ENCODE assay signal across 18 cellular contexts in genomic region chr10:6037422-6037821, GRCh38. TPM values are rescaled to one million over a fixed set of nuclear protein-coding genes. Genes with fewer than 3 reads are reported as not detected.
DNase-seq lines count a peak whose midpoint lies in the region; ATAC-seq, FAIRE-seq and TF ChIP-seq lines count a peak whose summit lies in the region.
"Had no signal": no experiment of that assay in that cellular context is flagged by ENCODE, and none has a peak within 500 bp of the region (broad histone marks: within the 10 kb centered on the region; RNA-seq: fewer than 3 reads in every experiment).

No MANE protein-coding gene starts in this region.

- no peaks in the 10 kb centered on the region for H3K9me3 ChIP-seq in KOPT-K1 (ENCODE audit: insufficient read depth, low read length, poor library complexity, severe bottlenecking)
- H3K9me3 ChIP-seq: left lung, prostate gland had no signal

- no peak for TF ChIP-seq CTCF in D721Med (IDR thresholded peaks at IDR 0.05; ENCODE audit: insufficient read depth, missing control alignments)

- ATAC-seq in activated T-cell treated with anti-CD3 and anti-CD28 coated beads, Interleukin-2, amount 50 U/mL, for 4 hours: peak in 1 of 2 donors; percentile 9
- ATAC-seq in sciatic nerve: no peak
- no peak for ATAC-seq in GM19455 (IDR thresholded peaks at IDR 0.05; ENCODE audit: unreplicated experiment)
- ATAC-seq: left lung, SK-N-SH treated with all-trans-retinoic acid at 6 μM for 48 hours had no signal

- H3K27me3 Mint-ChIP-seq in activated T-cell treated with anti-CD3 and anti-CD28 coated beads, Interleukin-2, amount 50 U/mL, for 4 hours (ENCODE audit: low read depth): no peaks in the 10 kb centered on the region
- no peaks in the 10 kb centered on the region for H3K27me3 Mint-ChIP-seq in activated naive CD8-positive, alpha-beta T cell treated with anti-CD3 and anti-CD28 coated beads for 36 hours

- no peaks in the 10 kb centered on the region for H3K9me3 Mint-ChIP-seq in activated T-cell treated with anti-CD3 and anti-CD28 coated beads, Interleukin-2, amount 50 U/mL, for 4 hours
- peaks cover 5% of the 10 kb centered on the region for H3K9me3 Mint-ChIP-seq in activated naive CD8-positive, alpha-beta T cell treated with anti-CD3 and anti-CD28 coated beads for 36 hours

- H3K36me3 ChIP-seq in KOPT-K1 (ENCODE audit: insufficient read depth, low read length): no peaks in the 10 kb centered on the region
- H3K36me3 ChIP-seq: left lung, prostate gland had no signal

- DNase-seq in activated T-cell treated with anti-CD3 and anti-CD28 coated beads, Interleukin-2, amount 50 U/mL, for 4 hours: no peak
- DNase-seq in activated T-cell treated with anti-CD3 and anti-CD28 coated beads for 4 hours (no peak), sciatic nerve (ENCODE audit: low spot score) (peak; percentile 25), NCI-H2081 treated with DMSO at 0.1 percent for 48 hours (lab: John Stamatoyannopoulos, UW) (no peak), D721Med (ENCODE audit: insufficient read length, low spot score) (no peak)
- DNase-seq in activated naive CD8-positive, alpha-beta T cell treated with anti-CD3 and anti-CD28 coated beads for 36 hours: no peak
- DNase-seq: activated gamma-delta T cell treated with Interleukin-2 at 50 U/mL for 16 hours, DMS153, foreskin fibroblast, GM23248, left lung, NCI-H446 treated with DMSO at 0.1 percent for 48 hours had no signal

- H3K4me3 Mint-ChIP-seq in activated T-cell treated with anti-CD3 and anti-CD28 coated beads, Interleukin-2, amount 50 U/mL, for 4 hours: peak overlapping the region; percentile 50
- H3K4me3 Mint-ChIP-seq in activated naive CD8-positive, alpha-beta T cell treated with anti-CD3 and anti-CD28 coated beads for 36 hours: peak overlapping the region; percentile 1

- H3K4me1 Mint-ChIP-seq in activated T-cell treated with anti-CD3 and anti-CD28 coated beads, Interleukin-2, amount 50 U/mL, for 4 hours (ENCODE audit: low read depth): peaks cover 74% of the 10 kb centered on the region
- H3K4me1 Mint-ChIP-seq in activated naive CD8-positive, alpha-beta T cell treated with anti-CD3 and anti-CD28 coated beads for 36 hours: peaks cover 75% of the 10 kb centered on the region

- FAIRE-seq in D721Med (lab: Jason Lieb, UNC): no peak
- FAIRE-seq: bronchial epithelial cell had no signal

- H3K36me3 Mint-ChIP-seq in activated T-cell treated with anti-CD3 and anti-CD28 coated beads, Interleukin-2, amount 50 U/mL, for 4 hours (ENCODE audit: insufficient read depth): peaks cover 55% of the 10 kb centered on the region
- peaks cover 94% of the 10 kb centered on the region for H3K36me3 Mint-ChIP-seq in activated naive CD8-positive, alpha-beta T cell treated with anti-CD3 and anti-CD28 coated beads for 36 hours

- H3K27ac Mint-ChIP-seq in activated naive CD8-positive, alpha-beta T cell treated with anti-CD3 and anti-CD28 coated beads for 36 hours: peak overlapping the region; percentile 76

- intact Hi-C loops in sciatic nerve (cut with DNase I): no loop called here

- H3K27ac ChIP-seq in KOPT-K1 (ENCODE audit: low read depth, low read length, poor library complexity, severe bottlenecking): peak overlapping the region; percentile 44
- H3K27ac ChIP-seq: GM23248, left lung, prostate gland had no signal

RNA-seq across cellular contexts. Expression of gene IL2RA, which starts 24.7 kb away (rescaled TPM):
- 100 to 1,000 TPM; 639 to 698 (median 653) TPM for total RNA-seq in activated T-cell treated with anti-CD3 and anti-CD28 coated beads, Interleukin-2, amount 50 U/mL, for 4 hours
- total RNA-seq in activated naive CD8-positive, alpha-beta T cell treated with anti-CD3 and anti-CD28 coated beads for 36 hours: 100 to 1,000 TPM; 680 to 698 TPM
- total RNA-seq in sciatic nerve: 1.1 TPM
- total RNA-seq: bronchial epithelial cell, GM23248, HT1080 had no signal

RNA-seq across cellular contexts. Expression of gene RBM17, which starts 51.4 kb away (rescaled TPM):
- 100 to 1,000 TPM; 231 to 261 (median 237) TPM for total RNA-seq in activated T-cell treated with anti-CD3 and anti-CD28 coated beads, Interleukin-2, amount 50 U/mL, for 4 hours
- 100 to 1,000 TPM; 337 to 355 TPM for total RNA-seq in activated naive CD8-positive, alpha-beta T cell treated with anti-CD3 and anti-CD28 coated beads for 36 hours
- total RNA-seq in sciatic nerve: 95.0 TPM

Comparison
In these comparisons a context has a peak if more than half of its experiments do, and no peak if none do; other contexts are left out.
1. RNA of gene IL2RA, which starts 24.7 kb away (total RNA-seq): 680 to 698 TPM in activated naive CD8-positive, alpha-beta T cell treated with anti-CD3 and anti-CD28 coated beads for 36 hours and 639 to 698 TPM in activated T-cell treated with anti-CD3 and anti-CD28 coated beads, Interleukin-2, amount 50 U/mL, for 4 hours; 1.1 TPM in sciatic nerve (single experiment); every median in the first group is over 100 times any median in the second.